8 cellular contexts compared by ENCODE assay signal in the genomic region with DNA sequence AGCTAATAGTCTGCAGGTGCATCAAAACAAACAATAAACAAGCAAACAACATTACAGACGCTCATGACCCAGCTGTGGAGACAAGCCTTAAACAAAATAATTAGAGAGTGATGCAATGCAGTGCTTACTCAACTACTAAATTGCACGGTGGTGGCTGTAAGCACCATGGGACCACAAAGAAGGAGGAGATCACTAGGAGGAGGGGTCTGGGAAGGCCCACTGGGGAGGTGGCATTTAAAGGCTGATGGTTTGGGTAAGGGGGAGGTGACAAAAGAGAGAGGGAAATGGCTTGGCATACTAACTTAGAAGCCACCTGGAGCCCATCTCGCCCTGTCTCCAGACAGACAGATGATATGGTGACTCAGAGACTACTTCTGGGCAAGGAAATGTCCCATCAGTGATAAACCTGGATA.
DNase-seq lines count a peak whose midpoint lies in the region; ATAC-seq and TF ChIP-seq lines count a peak whose summit lies in the region.

No MANE protein-coding gene starts in this region.

- H4K5ac ChIP-seq in H9 (ENCODE audit: insufficient read length, low read depth, low read length): no peak overlapping the region

- H3K36me3 ChIP-seq in colonic mucosa: no peaks in the 10 kb centered on the region

- H3K18ac ChIP-seq in H9 (ENCODE audit: insufficient read length, low read depth, low read length): no peak overlapping the region

- H2BK120ac ChIP-seq in H9 (ENCODE audit: low read depth, low read length, poor library complexity, severe bottlenecking): no peak overlapping the region

- peaks cover 13% of the 10 kb centered on the region for H3K27me3 Mint-ChIP-seq in H9 (ENCODE audit: low read depth)
- peaks cover 3% of the 10 kb centered on the region for H3K27me3 Mint-ChIP-seq in nephron progenitor cell (ENCODE audit: low read depth, poor library complexity)

- H3K4me3 Mint-ChIP-seq in H9: peak overlapping the region in 1 of 2 experiments; percentile 10; a peak in 2 of 5 replicates
- H3K4me3 Mint-ChIP-seq in nephron progenitor cell: peak overlapping the region; percentile 90

- no peak for DNase-seq in H9
- DNase-seq in SKM-1 treated with dmso at 0.1 percent for 144 hours (lab: John Stamatoyannopoulos, UW; ENCODE audit: unreplicated experiment): peak; percentile 75
- no peak for DNase-seq in colonic mucosa
- DNase-seq in nephron progenitor cell: no peak
- no peak for DNase-seq in left colon

- H2BK12ac ChIP-seq in H9 (ENCODE audit: insufficient read length, low read depth, low read length): no peak overlapping the region

- H3K4me2 ChIP-seq in H9 (ENCODE audit: insufficient read depth, insufficient read length, low read length): peak overlapping the region; percentile 98

- no peak for TF ChIP-seq CTCF in H9 (conservative IDR thresholded peaks at IDR 0.05)
- TF ChIP-seq CTCF in colonic mucosa (IDR thresholded peaks at IDR 0.05): no peak
- TF ChIP-seq CTCF in nephron progenitor cell (IDR thresholded peaks at IDR 0.05): no peak

- no peaks in the 10 kb centered on the region for H3K9me3 ChIP-seq in H9 (ENCODE audit: control insufficient read depth, low read depth, low read length)
- no peaks in the 10 kb centered on the region for H3K9me3 ChIP-seq in colonic mucosa

- H3K79me2 ChIP-seq in H9 (ENCODE audit: insufficient read depth, low read length): no peaks in the 10 kb centered on the region; the same call in 1 of the 2 replicates

- no peak overlapping the region for H3K4me3 ChIP-seq in colonic mucosa

- no peak overlapping the region for H3K56ac ChIP-seq in H9 (ENCODE audit: insufficient read length, low read depth, low read length)

- WGBS in H9 (ENCODE audit: extremely low coverage, insufficient read length, low lambda C conversion rate): no CpG with 5 or more reads among the region's 3 CpGs

- H3K14ac ChIP-seq in H9 (ENCODE audit: insufficient read depth, low read length): no peak overlapping the region

- H3K27ac ChIP-seq in H9 (ENCODE audit: insufficient read length, low read depth, low read length) (no peak overlapping the region), colonic mucosa (peak overlapping the region; percentile 96)

- H3K79me1 ChIP-seq in H9 (ENCODE audit: insufficient read depth, low read depth, low read length, poor library complexity, severe bottlenecking): no peaks in the 10 kb centered on the region

- no peak overlapping the region for H2BK20ac ChIP-seq in H9 (ENCODE audit: low read depth, low read length, poor library complexity, severe bottlenecking)

- no peak for ATAC-seq in left colon
- ATAC-seq in HG03442 (IDR thresholded peaks at IDR 0.05; ENCODE audit: unreplicated experiment): no peak
- no peak for ATAC-seq in HG02981 (IDR thresholded peaks at IDR 0.05; ENCODE audit: unreplicated experiment)
- no peak for ATAC-seq in HG02840 (IDR thresholded peaks at IDR 0.05; ENCODE audit: low FRiP score, unreplicated experiment)

- H3K36me3 Mint-ChIP-seq in H9 (ENCODE audit: insufficient read depth in 1 of 3, low read depth in 3 of 3): no peaks in the 10 kb centered on the region
- H3K36me3 Mint-ChIP-seq in nephron progenitor cell (ENCODE audit: low read depth): no peaks in the 10 kb centered on the region

- no peak overlapping the region for H2AK5ac ChIP-seq in H9 (ENCODE audit: insufficient read length, low read length)

- H2BK5ac ChIP-seq in H9 (ENCODE audit: insufficient read length, low read length): no peak overlapping the region

- H3K27ac Mint-ChIP-seq in H9 (no peak overlapping the region; a peak in 1 of 7 replicates), nephron progenitor cell (no peak overlapping the region)

- H3K9me3 Mint-ChIP-seq in H9 (no peaks in the 10 kb centered on the region), nephron progenitor cell (no peaks in the 10 kb centered on the region)

- no peak overlapping the region for H3T11ph ChIP-seq in H9 (ENCODE audit: low read length)

- H4K91ac ChIP-seq in H9 (ENCODE audit: insufficient read length, low read depth, low read length): no peak overlapping the region

- H3K9ac ChIP-seq in H9 (ENCODE audit: extremely low read depth, insufficient read length, low read length): no peak overlapping the region
- H3K9ac ChIP-seq in colonic mucosa (ENCODE audit: low read depth in 2 of 2, low read length in 2 of 2): peak overlapping the region in 1 of 2 donors; percentile 38

- H3K23ac ChIP-seq in H9 (ENCODE audit: insufficient read length, low read depth, low read length): no peak overlapping the region

- intact Hi-C loops in colonic mucosa (cut with DNase I) (loop anchor here (5.0 kb wide), 2 partner anchors 60 kb away; no protein-coding TSS in a partner anchor), left colon (cut with DNase I, micrococcal nuclease) (loop anchor here in 1 of 2 donors (10.0 kb wide), 1 partner anchor 518 kb away; a partner anchor contains a TSS)

- H3K4ac ChIP-seq in H9 (ENCODE audit: low read depth, low read length): no peak overlapping the region

- no peak overlapping the region for H4K8ac ChIP-seq in H9 (replicated peaks; ENCODE audit: insufficient read length, low read depth, low read length)

- H2AFZ ChIP-seq in H9 (ENCODE audit: low read length): no peak overlapping the region

- H4K20me1 ChIP-seq in H9 (ENCODE audit: control insufficient read depth, insufficient read depth, insufficient read length): no peaks in the 10 kb centered on the region

- H3K27me3 ChIP-seq in H9 (ENCODE audit: insufficient read depth, low read length) (no peaks in the 10 kb centered on the region), colonic mucosa (no peaks in the 10 kb centered on the region)

- H3K23me2 ChIP-seq in H9 (ENCODE audit: insufficient read length, low read depth, low read length, poor library complexity, severe bottlenecking): peaks cover 17% of the 10 kb centered on the region

- H2BK15ac ChIP-seq in H9 (ENCODE audit: low read depth, low read length): no peak overlapping the region

- H3K4me1 Mint-ChIP-seq in H9 (peaks cover 55% of the 10 kb centered on the region in 2 experiments), nephron progenitor cell (peaks cover 58% of the 10 kb centered on the region)

- H3K4me1 ChIP-seq in H9 (ENCODE audit: insufficient read depth, low read length): peaks cover 6% of the 10 kb centered on the region; the same call in 1 of the 2 replicates
- H3K4me1 ChIP-seq in colonic mucosa: peaks cover 6% of the 10 kb centered on the region
